9 cellular contexts compared by ENCODE assay signal in genomic region chr6:89144358-89145041, GRCh38. TPM values are rescaled to one million over a fixed set of nuclear protein-coding genes. Genes with fewer than 3 reads are reported as not detected.
DNase-seq lines count a peak whose midpoint lies in the region; ATAC-seq and TF ChIP-seq lines count a peak whose summit lies in the region.
"Had no signal": no experiment of that assay in that cellular context is flagged by ENCODE, and none has a peak within 500 bp of the region (broad histone marks: within the 10 kb centered on the region; RNA-seq: fewer than 3 reads in every experiment).

No MANE protein-coding gene starts in this region.

- peak overlapping the region; percentile 71 for H3K4me2 ChIP-seq in OCI-LY1 (ENCODE audit: low read length)

- H3F3A ChIP-seq in OCI-LY1 (ENCODE audit: insufficient read depth, low read length) = no peaks in the 10 kb centered on the region

- no peaks in the 10 kb centered on the region for H3K9me2 ChIP-seq in OCI-LY1 (ENCODE audit: low read depth, low read length)

- H3K9me3 ChIP-seq in OCI-LY1 (ENCODE audit: low read length) = no peaks in the 10 kb centered on the region
- H3K9me3 ChIP-seq in gastrocnemius medialis = no peaks in the 10 kb centered on the region

- in situ Hi-C loops in gastrocnemius medialis (cut with MboI; ENCODE audit: low sequenced_read_pairs in 4 of 4) = no loop called here

- H3K4me3 ChIP-seq in OCI-LY1 (ENCODE audit: low read depth, low read length, poor library complexity, severe bottlenecking) (peak overlapping the region; percentile 90), gastrocnemius medialis (peak overlapping the region in 3 of 4 donors; percentile 74 to 90 (median 78))

- H3K27me3 ChIP-seq in OCI-LY1 (ENCODE audit: insufficient read depth, low read length) = no peaks in the 10 kb centered on the region
- H3K27me3 ChIP-seq in gastrocnemius medialis = no peaks in the 10 kb centered on the region

- ATAC-seq in HG02678 (IDR thresholded peaks at IDR 0.05; ENCODE audit: unreplicated experiment) = peak; percentile 30
- ATAC-seq in gastrocnemius medialis = no peak

- peak overlapping the region; percentile 85; the same call in 1 of the 2 replicates for H3K9ac ChIP-seq in OCI-LY1 (ENCODE audit: low read length)

- H4K20me1 ChIP-seq in OCI-LY1 (ENCODE audit: insufficient read depth, low read length) = no peaks in the 10 kb centered on the region

- peak; percentile 5 for DNase-seq in NCI-H2227 treated with DMSO at 0.1 percent for 48 hours (lab: John Stamatoyannopoulos, UW)
- DNase-seq in NCI-H2227 (lab: John Stamatoyannopoulos, UW; ENCODE audit: unreplicated experiment) = no peak
- DNase-seq in gastrocnemius medialis = no peak
- no peak for DNase-seq in CD1c-positive myeloid dendritic cell (ENCODE audit: extremely low spot score)
- no peak for DNase-seq in activated naive CD4-positive, alpha-beta T cell (lab: John Stamatoyannopoulos, UW)
- no peak for DNase-seq in NCI-H510A (lab: John Stamatoyannopoulos, UW)

- H3K36me3 ChIP-seq in OCI-LY1 (ENCODE audit: insufficient read depth, low read length) (peaks cover 6% of the 10 kb centered on the region; the same call in 1 of the 2 replicates), gastrocnemius medialis (no peaks in the 10 kb centered on the region)

- H3K27ac ChIP-seq in OCI-LY1 (ENCODE audit: low read depth, low read length, poor library complexity, severe bottlenecking) = no peak overlapping the region
- H3K27ac ChIP-seq in gastrocnemius medialis = peak overlapping the region; percentile 94 to 99 (median 98)

- TF ChIP-seq CTCF in OCI-LY1 (IDR thresholded peaks at IDR 0.05; ENCODE audit: low read length) (no peak), gastrocnemius medialis (IDR thresholded peaks at IDR 0.05 in 4 of 5, conservative IDR thresholded peaks at IDR 0.05 in 1 of 5) (no peak)

- H2AFZ ChIP-seq in OCI-LY1 (ENCODE audit: low read length) = no peak overlapping the region

- intact Hi-C loops in gastrocnemius medialis (cut with DNase I; ENCODE audit: low total_unique reads) = loop anchor here (2.0 to 10.0 kb wide), 2 partner anchors 18 to 210 kb away; partner anchors contain the start of gene UBE2J1

- H3K4me1 ChIP-seq in OCI-LY1 (ENCODE audit: insufficient read depth, low read length, severe bottlenecking) (peaks cover 35% of the 10 kb centered on the region), gastrocnemius medialis (peaks cover 26 to 37% of the 10 kb centered on the region in 2 donors)

- H3K79me2 ChIP-seq in OCI-LY1 (ENCODE audit: insufficient read depth, low read length) = peaks cover 10% of the 10 kb centered on the region; the same call in 1 of the 2 replicates

- TF ChIP-seq POLR2A in gastrocnemius medialis (IDR thresholded peaks at IDR 0.05) = no peak

RNA-seq across cellular contexts. Expression of gene PM20D2, which starts 1.4 kb away (rescaled TPM):
- 10 to 100 TPM; 18.1 to 54.6 (median 26.3) TPM for total RNA-seq in gastrocnemius medialis

RNA-seq across cellular contexts. Expression of gene SRSF12, which starts 26.6 kb away (rescaled TPM):
- under 1 TPM in 2 of 4 donors, not detected in 2; 0.31 to 0.33 TPM for total RNA-seq in gastrocnemius medialis
- total RNA-seq: LHCN-M2 had no signal
